In genomic region chr11:86176165-86176884, GRCh38 we compare ENCODE assay signal across 1 cellular context.
TF ChIP-seq lines count a peak whose summit lies in the region.

No MANE protein-coding gene starts in this region.

TF ChIP-seq in K562, 482 proteins besides CTCF, POLR2A, EP300 and RAD21 (continued from another document and continues in another):
- TF ChIP-seq ZNF398 (CRISPR knock-in tag; IDR thresholded peaks at IDR 0.05) (no peak), ZNF717 (CRISPR knock-in tag; IDR thresholded peaks at IDR 0.05) (no peak), TAF9B (IDR thresholded peaks at IDR 0.05; ENCODE audit: partially characterized antibody) (peak; percentile 84), RBFOX2 (IDR thresholded peaks at IDR 0.05; ENCODE audit: low read depth, low read length) (no peak), DDX20 (tag; IDR thresholded peaks at IDR 0.05; ENCODE audit: low read depth) (peak; percentile 65; the same call in 1 of the 2 replicates), FOXO4 (CRISPR knock-in tag; IDR thresholded peaks at IDR 0.05) (no peak), CXXC5 (CRISPR knock-in tag; IDR thresholded peaks at IDR 0.05) (peak; percentile 82), HNRNPLL (IDR thresholded peaks at IDR 0.05; ENCODE audit: low read depth, low read length, poor library complexity, severe bottlenecking) (no peak), ZNF785 (CRISPR knock-in tag; IDR thresholded peaks at IDR 0.05) (no peak), ZC3H8 (IDR thresholded peaks at IDR 0.05) (no peak), ZNF639 (CRISPR knock-in tag; conservative IDR thresholded peaks at IDR 0.05 in 1 of 2, IDR thresholded peaks at IDR 0.05 in 1 of 2) (no peak; a peak in 2 of 4 replicates), ZNF766 (CRISPR knock-in tag; conservative IDR thresholded peaks at IDR 0.05) (peak; percentile 60), YBX1 (IDR thresholded peaks at IDR 0.05) (no peak), MEF2D (tag; conservative IDR thresholded peaks at IDR 0.05; ENCODE audit: low read depth) (peak; percentile 96), TEAD2 (tag; IDR thresholded peaks at IDR 0.05) (peak; percentile 64), RFX7 (CRISPR knock-in tag; IDR thresholded peaks at IDR 0.05) (no peak), ZNF316 (IDR thresholded peaks at IDR 0.05) (peak; percentile 97), TBP (optimal IDR thresholded peaks at IDR 0.05; ENCODE audit: low read depth, low read length) (peak; percentile 12), ZNF3 (CRISPR knock-in tag; IDR thresholded peaks at IDR 0.05) (no peak), ESRRA (IDR thresholded peaks at IDR 0.05; ENCODE audit: borderline replicate concordance, low read depth) (peak; percentile 22; the same call in 1 of the 2 replicates), SETDB1 (IDR thresholded peaks at IDR 0.05; ENCODE audit: low read length) (no peak), HEY1 (CRISPR knock-in tag; IDR thresholded peaks at IDR 0.05; ENCODE audit: borderline replicate concordance) (no peak), ZNF280B (CRISPR knock-in tag; IDR thresholded peaks at IDR 0.05) (no peak), RNF2 (IDR thresholded peaks at IDR 0.05) (peak; percentile 70; the same call in 1 of the 2 replicates), ZNF699 (CRISPR knock-in tag; IDR thresholded peaks at IDR 0.05; ENCODE audit: insufficient replicate concordance) (no peak), ZBTB7A (IDR thresholded peaks at IDR 0.05; ENCODE audit: borderline replicate concordance, control insufficient read depth, low read depth, low read length) (no peak), ZNF561 (CRISPR knock-in tag; conservative IDR thresholded peaks at IDR 0.05) (no peak), ZNF76 (CRISPR knock-in tag; IDR thresholded peaks at IDR 0.05; ENCODE audit: borderline replicate concordance) (no peak), NR3C1 (CRISPR knock-in tag; IDR thresholded peaks at IDR 0.05) (no peak), BRD4 (IDR thresholded peaks at IDR 0.05) (no peak), ZNF212 (CRISPR knock-in tag; IDR thresholded peaks at IDR 0.05) (no peak), ZKSCAN1 (IDR thresholded peaks at IDR 0.05; ENCODE audit: low read depth, low read length) (no peak), NCOA4 (IDR thresholded peaks at IDR 0.05; ENCODE audit: partially characterized antibody) (no peak), THRAP3 (IDR thresholded peaks at IDR 0.05; ENCODE audit: borderline replicate concordance) (no peak), SP1 (CRISPR knock-in tag; IDR thresholded peaks at IDR 0.05) (no peak; the same call in 1 of the 2 replicates)
- TF ChIP-seq, protein P1, sequence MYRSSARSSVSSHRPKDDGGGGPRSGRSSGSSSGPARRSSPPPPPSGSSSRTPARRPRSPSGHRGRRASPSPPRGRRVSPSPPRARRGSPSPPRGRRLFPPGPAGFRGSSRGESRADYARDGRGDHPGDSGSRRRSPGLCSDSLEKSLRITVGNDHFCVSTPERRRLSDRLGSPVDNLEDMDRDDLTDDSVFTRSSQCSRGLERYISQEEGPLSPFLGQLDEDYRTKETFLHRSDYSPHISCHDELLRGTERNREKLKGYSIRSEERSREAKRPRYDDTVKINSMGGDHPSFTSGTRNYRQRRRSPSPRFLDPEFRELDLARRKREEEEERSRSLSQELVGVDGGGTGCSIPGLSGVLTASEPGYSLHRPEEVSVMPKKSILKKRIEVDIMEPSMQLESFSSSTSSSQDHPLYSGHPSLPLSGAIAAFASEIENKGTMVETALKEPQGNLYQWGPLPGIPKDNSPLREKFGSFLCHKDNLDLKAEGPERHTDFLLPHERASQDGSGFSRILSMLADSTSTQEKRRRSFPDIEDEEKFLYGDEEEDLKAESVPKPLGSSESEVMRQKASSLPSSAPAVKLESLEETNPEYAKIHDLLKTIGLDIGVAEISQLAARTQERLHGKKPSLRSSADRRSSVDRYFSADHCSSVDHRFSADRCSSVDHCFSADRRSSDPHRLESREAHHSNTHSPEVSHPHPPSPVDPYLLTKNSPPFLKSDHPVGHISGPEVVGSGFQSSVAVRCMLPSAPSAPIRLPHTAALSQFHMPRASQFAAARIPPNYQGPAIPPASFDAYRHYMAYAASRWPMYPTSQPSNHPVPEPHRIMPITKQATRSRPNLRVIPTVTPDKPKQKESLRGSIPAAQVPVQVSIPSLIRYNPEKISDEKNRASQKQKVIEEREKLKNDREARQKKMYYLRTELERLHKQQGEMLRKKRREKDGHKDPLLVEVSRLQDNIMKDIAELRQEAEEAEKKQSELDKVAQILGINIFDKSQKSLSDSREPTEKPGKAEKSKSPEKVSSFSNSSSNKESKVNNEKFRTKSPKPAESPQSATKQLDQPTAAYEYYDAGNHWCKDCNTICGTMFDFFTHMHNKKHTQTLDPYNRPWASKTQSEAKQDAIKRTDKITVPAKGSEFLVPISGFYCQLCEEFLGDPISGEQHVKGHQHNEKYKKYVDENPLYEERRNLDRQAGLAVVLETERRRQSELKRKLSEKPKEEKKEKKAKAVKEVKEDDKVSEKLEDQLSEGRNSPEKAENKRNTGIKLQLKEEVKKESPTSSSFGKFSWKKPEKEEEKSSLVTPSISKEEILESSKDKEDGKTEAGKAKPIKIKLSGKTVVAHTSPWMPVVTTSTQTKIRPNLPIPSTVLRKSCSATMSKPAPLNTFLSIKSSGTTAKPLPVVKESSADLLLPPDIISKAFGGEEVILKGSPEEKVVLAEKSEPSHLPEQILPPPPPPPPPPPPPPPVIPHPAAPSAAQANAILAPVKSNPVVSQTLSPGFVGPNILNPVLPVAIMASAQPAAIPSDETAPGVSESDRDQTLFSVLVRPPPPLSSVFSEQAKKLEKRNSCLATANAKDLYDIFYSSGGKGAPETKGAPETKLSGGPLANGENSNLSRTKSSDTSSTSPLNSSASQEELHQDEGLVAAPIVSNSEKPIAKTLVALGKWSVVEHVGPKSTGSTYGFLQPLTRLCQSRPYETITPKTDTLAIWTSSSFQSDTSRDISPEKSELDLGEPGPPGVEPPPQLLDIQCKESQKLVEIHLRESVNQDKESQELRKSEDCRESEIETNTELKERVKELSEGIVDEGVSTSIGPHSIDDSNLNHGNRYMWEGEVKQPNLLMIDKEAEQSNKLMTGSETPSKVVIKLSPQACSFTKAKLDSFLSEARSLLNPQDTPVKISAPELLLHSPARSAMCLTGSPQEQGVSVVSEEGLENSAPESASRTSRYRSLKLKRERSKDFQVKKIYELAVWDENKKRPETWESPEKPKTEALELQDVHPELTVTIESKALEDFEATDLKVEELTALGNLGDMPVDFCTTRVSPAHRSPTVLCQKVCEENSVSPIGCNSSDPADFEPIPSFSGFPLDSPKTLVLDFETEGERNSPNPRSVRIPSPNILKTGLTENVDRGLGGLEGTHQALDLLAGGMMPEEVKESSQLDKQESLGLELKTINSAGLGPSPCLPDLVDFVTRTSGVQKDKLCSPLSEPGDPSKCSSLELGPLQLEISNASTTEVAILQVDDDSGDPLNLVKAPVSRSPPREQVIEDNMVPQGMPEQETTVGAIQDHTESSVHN (IDR thresholded peaks at IDR 0.05; ENCODE audit: borderline replicate concordance in 1 of 2, low read depth in 1 of 2), result peak in 1 of 2 experiments; percentile 96; a peak in 2 of 4 replicates
- TF ChIP-seq, protein P2, sequence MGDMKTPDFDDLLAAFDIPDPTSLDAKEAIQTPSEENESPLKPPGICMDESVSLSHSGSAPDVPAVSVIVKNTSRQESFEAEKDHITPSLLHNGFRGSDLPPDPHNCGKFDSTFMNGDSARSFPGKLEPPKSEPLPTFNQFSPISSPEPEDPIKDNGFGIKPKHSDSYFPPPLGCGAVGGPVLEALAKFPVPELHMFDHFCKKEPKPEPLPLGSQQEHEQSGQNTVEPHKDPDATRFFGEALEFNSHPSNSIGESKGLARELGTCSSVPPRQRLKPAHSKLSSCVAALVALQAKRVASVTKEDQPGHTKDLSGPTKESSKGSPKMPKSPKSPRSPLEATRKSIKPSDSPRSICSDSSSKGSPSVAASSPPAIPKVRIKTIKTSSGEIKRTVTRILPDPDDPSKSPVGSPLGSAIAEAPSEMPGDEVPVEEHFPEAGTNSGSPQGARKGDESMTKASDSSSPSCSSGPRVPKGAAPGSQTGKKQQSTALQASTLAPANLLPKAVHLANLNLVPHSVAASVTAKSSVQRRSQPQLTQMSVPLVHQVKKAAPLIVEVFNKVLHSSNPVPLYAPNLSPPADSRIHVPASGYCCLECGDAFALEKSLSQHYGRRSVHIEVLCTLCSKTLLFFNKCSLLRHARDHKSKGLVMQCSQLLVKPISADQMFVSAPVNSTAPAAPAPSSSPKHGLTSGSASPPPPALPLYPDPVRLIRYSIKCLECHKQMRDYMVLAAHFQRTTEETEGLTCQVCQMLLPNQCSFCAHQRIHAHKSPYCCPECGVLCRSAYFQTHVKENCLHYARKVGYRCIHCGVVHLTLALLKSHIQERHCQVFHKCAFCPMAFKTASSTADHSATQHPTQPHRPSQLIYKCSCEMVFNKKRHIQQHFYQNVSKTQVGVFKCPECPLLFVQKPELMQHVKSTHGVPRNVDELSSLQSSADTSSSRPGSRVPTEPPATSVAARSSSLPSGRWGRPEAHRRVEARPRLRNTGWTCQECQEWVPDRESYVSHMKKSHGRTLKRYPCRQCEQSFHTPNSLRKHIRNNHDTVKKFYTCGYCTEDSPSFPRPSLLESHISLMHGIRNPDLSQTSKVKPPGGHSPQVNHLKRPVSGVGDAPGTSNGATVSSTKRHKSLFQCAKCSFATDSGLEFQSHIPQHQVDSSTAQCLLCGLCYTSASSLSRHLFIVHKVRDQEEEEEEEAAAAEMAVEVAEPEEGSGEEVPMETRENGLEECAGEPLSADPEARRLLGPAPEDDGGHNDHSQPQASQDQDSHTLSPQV (IDR thresholded peaks at IDR 0.05), result peak; percentile 75
- TF ChIP-seq, protein P3, sequence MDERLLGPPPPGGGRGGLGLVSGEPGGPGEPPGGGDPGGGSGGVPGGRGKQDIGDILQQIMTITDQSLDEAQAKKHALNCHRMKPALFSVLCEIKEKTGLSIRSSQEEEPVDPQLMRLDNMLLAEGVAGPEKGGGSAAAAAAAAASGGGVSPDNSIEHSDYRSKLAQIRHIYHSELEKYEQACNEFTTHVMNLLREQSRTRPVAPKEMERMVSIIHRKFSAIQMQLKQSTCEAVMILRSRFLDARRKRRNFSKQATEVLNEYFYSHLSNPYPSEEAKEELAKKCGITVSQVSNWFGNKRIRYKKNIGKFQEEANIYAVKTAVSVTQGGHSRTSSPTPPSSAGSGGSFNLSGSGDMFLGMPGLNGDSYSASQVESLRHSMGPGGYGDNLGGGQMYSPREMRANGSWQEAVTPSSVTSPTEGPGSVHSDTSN (CRISPR knock-in tag; IDR thresholded peaks at IDR 0.05; ENCODE audit: low read depth), result no peak
- TF ChIP-seq, protein P3 (tag; conservative IDR thresholded peaks at IDR 0.05; ENCODE audit: low read depth), result peak; percentile 75
